ENCODE assay signal across 8 cellular contexts in the genomic region with DNA sequence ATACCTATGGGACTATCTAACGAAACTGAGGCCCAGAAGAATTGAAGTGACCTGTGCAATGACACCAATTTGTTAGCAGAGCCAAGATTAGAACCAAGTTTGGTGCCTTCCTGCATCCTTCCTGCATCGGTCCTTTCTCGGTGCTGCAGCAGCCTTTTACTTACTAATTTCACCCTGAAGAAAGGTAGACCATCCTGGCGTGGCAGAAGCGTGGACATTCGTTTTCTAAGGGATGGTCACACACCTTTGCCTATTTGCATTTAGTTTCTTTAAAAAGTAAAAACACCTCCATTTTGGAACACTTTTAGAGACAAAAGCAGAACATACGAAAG. TPM values are rescaled to one million over a fixed set of nuclear protein-coding genes. Genes with fewer than 3 reads are reported as not detected.
A peak's percentile ranks its signal among the peaks of the same experiment; 100 is the strongest.
DNase-seq lines count a peak whose midpoint lies in the region; ATAC-seq and TF ChIP-seq lines count a peak whose summit lies in the region.

No MANE protein-coding gene starts in this region.

- no peak for TF ChIP-seq POLR2A in testis (IDR thresholded peaks at IDR 0.05)

- TF ChIP-seq CTCF in testis (IDR thresholded peaks at IDR 0.05) = no peak

- H3K27ac ChIP-seq in HUES6 (ENCODE audit: low read depth, low read length) (peak overlapping the region; percentile 95), testis (peak overlapping the region; percentile 89 to 93)

- H3K27ac Mint-ChIP-seq in activated naive CD8-positive, alpha-beta T cell treated with anti-CD3 and anti-CD28 coated beads, Interleukin-2, amount 50 U/mL, for 24 hours = peak overlapping the region; percentile 98

- H3K9me3 ChIP-seq in HUES6 (ENCODE audit: control insufficient read depth, insufficient read depth, low read depth, low read length) (no peaks in the 10 kb centered on the region), testis (no peaks in the 10 kb centered on the region)

- no peaks in the 10 kb centered on the region for H3K27me3 ChIP-seq in HUES6 (ENCODE audit: control insufficient read depth, insufficient read depth, low read length)
- no peaks in the 10 kb centered on the region for H3K27me3 ChIP-seq in testis

- H3K36me3 Mint-ChIP-seq in activated naive CD8-positive, alpha-beta T cell treated with anti-CD3 and anti-CD28 coated beads, Interleukin-2, amount 50 U/mL, for 24 hours (ENCODE audit: low read depth) = peaks cover 35% of the 10 kb centered on the region

- H3K4me3 ChIP-seq in HUES6 (ENCODE audit: low read depth, low read length) (peak overlapping the region; percentile 94), testis (peak overlapping the region; percentile 85 to 94)

- peak overlapping the region; percentile 95 for H3K9ac ChIP-seq in HUES6 (ENCODE audit: low read length)

- peaks cover 52% of the 10 kb centered on the region for H3K4me1 Mint-ChIP-seq in activated naive CD8-positive, alpha-beta T cell treated with anti-CD3 and anti-CD28 coated beads, Interleukin-2, amount 50 U/mL, for 24 hours

- H3K4me3 Mint-ChIP-seq in activated naive CD8-positive, alpha-beta T cell treated with anti-CD3 and anti-CD28 coated beads, Interleukin-2, amount 50 U/mL, for 24 hours = peak overlapping the region; percentile 94

- H3K27me3 Mint-ChIP-seq in activated naive CD8-positive, alpha-beta T cell treated with anti-CD3 and anti-CD28 coated beads, Interleukin-2, amount 50 U/mL, for 24 hours = peaks cover 2% of the 10 kb centered on the region

- H3K4me1 ChIP-seq in HUES6 (ENCODE audit: control insufficient read depth, insufficient read depth, low read length) (peaks cover 6% of the 10 kb centered on the region; the same call in 1 of the 2 replicates), testis (peaks cover 9% of the 10 kb centered on the region)

- intact Hi-C loops in left colon (cut with DNase I, micrococcal nuclease) = no loop called here
- intact Hi-C loops in testis (cut with DNase I; ENCODE audit: low total_unique reads) = no loop called here

- H3K36me3 ChIP-seq in HUES6 (ENCODE audit: control insufficient read depth, insufficient read depth, low read length) = peaks cover 22% of the 10 kb centered on the region
- H3K36me3 ChIP-seq in testis (ENCODE audit: low read depth, missing control alignments) = no peaks in the 10 kb centered on the region

- H3K9me3 Mint-ChIP-seq in activated naive CD8-positive, alpha-beta T cell treated with anti-CD3 and anti-CD28 coated beads, Interleukin-2, amount 50 U/mL, for 24 hours = no peaks in the 10 kb centered on the region

- WGBS in testis, 2 donors = 1 to 3% methylated on average over 7 of the region's 7 CpGs

- no peak for ATAC-seq in activated naive CD8-positive, alpha-beta T cell treated with anti-CD3 and anti-CD28 coated beads, Interleukin-2, amount 50 U/mL, for 24 hours
- ATAC-seq in left colon = peak; percentile 23

- DNase-seq in DMS53 (lab: John Stamatoyannopoulos, UW) = peak; percentile 69
- no peak for DNase-seq in activated naive CD8-positive, alpha-beta T cell treated with anti-CD3 and anti-CD28 coated beads, Interleukin-2, amount 50 U/mL, for 24 hours
- DNase-seq in left colon = peak in 1 of 2 donors; percentile 20
- no peak for DNase-seq in testis
- DNase-seq in DMS153 (lab: John Stamatoyannopoulos, UW) = no peak
- DNase-seq in NCI-H510A treated with DMSO at 0.1 percent for 48 hours (lab: John Stamatoyannopoulos, UW) = no peak
- DNase-seq in ureter (ENCODE audit: low spot score) = no peak

RNA-seq across cellular contexts. Expression of a gene that starts 0.7 kb away (rescaled TPM):
- total RNA-seq in left colon (10 to 100 TPM; 22.0 to 26.9 TPM), testis (10 to 100 TPM; 34.9 to 62.5 TPM), ureter (28.1 TPM)
- 37.6 TPM for polyA plus RNA-seq in testis (ENCODE audit: insufficient read depth, low read depth, low replicate concordance)

RNA-seq across cellular contexts. Expression of a gene that starts 41.3 kb away (rescaled TPM):
- total RNA-seq in left colon (not detected), testis (100 to 1,000 TPM; 503 to 598 TPM), ureter (not detected)
- 1,292 TPM for polyA plus RNA-seq in testis (ENCODE audit: insufficient read depth, low read depth, low replicate concordance)

Comparison
In these comparisons a context has a peak if more than half of its experiments do, and no peak if none do; other contexts are left out.
1. RNA of a gene that starts 41.3 kb away (total RNA-seq): 503 to 598 TPM in testis; not detected in ureter (single experiment) and not detected in left colon; every median in the first group is over 100 times any median in the second.